12 cellular contexts compared by ENCODE assay signal in genomic region chr13:46565808-46566750, GRCh38. TPM values are rescaled to one million over a fixed set of nuclear protein-coding genes. Genes with fewer than 3 reads are reported as not detected.
DNase-seq lines count a peak whose midpoint lies in the region; ATAC-seq and TF ChIP-seq lines count a peak whose summit lies in the region.
"Had no signal": no experiment of that assay in that cellular context is flagged by ENCODE, and none has a peak within 500 bp of the region (broad histone marks: within the 10 kb centered on the region; RNA-seq: fewer than 3 reads in every experiment).

No MANE protein-coding gene starts in this region.

- intact Hi-C loops in Right ventricle myocardium inferior (cut with DNase I) (no loop called here), left colon (cut with DNase I, micrococcal nuclease) (no loop called here)

- no peaks in the 10 kb centered on the region for H3K9me3 Mint-ChIP-seq in stimulated activated naive B cell treated with anti-CD40 and anti-IgM and Interleukin-4, amounts not matched to agents 10 μg/mL and 1 μg/mL and 100 μg/mL, for 72 hours

- H3K4me1 ChIP-seq in right atrium auricular region (peaks cover 2 to 47% of the 10 kb centered on the region in 2 donors), tibial nerve (peaks cover 0 to 19% (median 0%) of the 10 kb centered on the region in 4 donors)

- no peaks in the 10 kb centered on the region for H3K9me3 ChIP-seq in right atrium auricular region
- no peaks in the 10 kb centered on the region for H3K9me3 ChIP-seq in tibial nerve
- H3K9me3 ChIP-seq: SJCRH30 had no signal

- TF ChIP-seq CTCF in right atrium auricular region (IDR thresholded peaks at IDR 0.05) (no peak), tibial nerve (IDR thresholded peaks at IDR 0.05) (no peak)

- peak overlapping the region; percentile 48 for H3K27ac Mint-ChIP-seq in stimulated activated naive B cell treated with anti-CD40 and anti-IgM and Interleukin-4, amounts not matched to agents 10 μg/mL and 1 μg/mL and 100 μg/mL, for 72 hours

- H3K36me3 Mint-ChIP-seq in stimulated activated naive B cell treated with anti-CD40 and anti-IgM and Interleukin-4, amounts not matched to agents 10 μg/mL and 1 μg/mL and 100 μg/mL, for 72 hours, result peaks cover 4 to 10% of the 10 kb centered on the region in 2 donors

- H3K36me3 ChIP-seq in right atrium auricular region, result no peaks in the 10 kb centered on the region
- H3K36me3 ChIP-seq in tibial nerve, result no peaks in the 10 kb centered on the region

- DNase-seq in Right ventricle myocardium inferior (ENCODE audit: missing footprints) (no peak), right atrium auricular region (ENCODE audit: low spot score) (no peak), OCI-M1 (lab: John Stamatoyannopoulos, UW) (peak; percentile 88), HUDEP-2 (lab: John Stamatoyannopoulos, UW; ENCODE audit: unreplicated experiment in 76 of 76) (no peak), left colon (no peak), tibial nerve (ENCODE audit: low spot score in 2 of 2) (no peak)
- DNase-seq in stimulated activated naive B cell treated with anti-CD40 and anti-IgM and Interleukin-4, amounts not matched to agents 10 μg/mL and 1 μg/mL and 100 μg/mL, for 72 hours, result no peak
- DNase-seq: ACHN, GM23248, SJCRH30 had no signal

- no peak for TF ChIP-seq POLR2A in tibial nerve (IDR thresholded peaks at IDR 0.05)

- TF ChIP-seq EP300 in tibial nerve (IDR thresholded peaks at IDR 0.05), result no peak

- no peaks in the 10 kb centered on the region for H3K27me3 ChIP-seq in right atrium auricular region
- H3K27me3 ChIP-seq in tibial nerve, result no peaks in the 10 kb centered on the region
- H3K27me3 ChIP-seq: SJCRH30 had no signal

- peak overlapping the region in 1 of 2 donors; percentile 17 for H3K4me3 Mint-ChIP-seq in stimulated activated naive B cell treated with anti-CD40 and anti-IgM and Interleukin-4, amounts not matched to agents 10 μg/mL and 1 μg/mL and 100 μg/mL, for 72 hours

- peaks cover 33 to 60% of the 10 kb centered on the region in 2 donors for H3K4me1 Mint-ChIP-seq in stimulated activated naive B cell treated with anti-CD40 and anti-IgM and Interleukin-4, amounts not matched to agents 10 μg/mL and 1 μg/mL and 100 μg/mL, for 72 hours

- H3K4me3 ChIP-seq in right atrium auricular region, result no peak overlapping the region
- H3K4me3 ChIP-seq in tibial nerve, result no peak overlapping the region
- H3K4me3 ChIP-seq: GM23248, SJCRH30 had no signal

- H3K27ac ChIP-seq in right atrium auricular region, result no peak overlapping the region
- H3K27ac ChIP-seq in tibial nerve, result no peak overlapping the region
- H3K27ac ChIP-seq: GM23248, KMS-11, SJCRH30 had no signal

- WGBS in tibial nerve, 2 donors, result 55% methylated on average over 7 of the region's 7 CpGs

- no peaks in the 10 kb centered on the region for H3K27me3 Mint-ChIP-seq in stimulated activated naive B cell treated with anti-CD40 and anti-IgM and Interleukin-4, amounts not matched to agents 10 μg/mL and 1 μg/mL and 100 μg/mL, for 72 hours

- ATAC-seq in Right ventricle myocardium inferior (peak; percentile 11), HG02610 (IDR thresholded peaks at IDR 0.05; ENCODE audit: unreplicated experiment) (peak; percentile 71), left colon (no peak)
- ATAC-seq in stimulated activated naive B cell treated with anti-CD40 and anti-IgM and Interleukin-4, amounts not matched to agents 10 μg/mL and 1 μg/mL and 100 μg/mL, for 72 hours (replicated peaks), result peak; percentile 84 to 91

RNA-seq across cellular contexts. Expression of gene LRCH1, which starts 13.1 kb away (rescaled TPM):
- total RNA-seq in Right ventricle myocardium inferior (11.9 TPM), right atrium auricular region (10 to 100 TPM in 1 of 2 donors, 1 to 10 TPM in 1; 6.9 to 10.9 TPM), left colon (10 to 100 TPM; 13.9 to 17.9 TPM), tibial nerve (10 to 100 TPM; 17.2 to 25.7 (median 21.9) TPM)
